In the genomic region with DNA sequence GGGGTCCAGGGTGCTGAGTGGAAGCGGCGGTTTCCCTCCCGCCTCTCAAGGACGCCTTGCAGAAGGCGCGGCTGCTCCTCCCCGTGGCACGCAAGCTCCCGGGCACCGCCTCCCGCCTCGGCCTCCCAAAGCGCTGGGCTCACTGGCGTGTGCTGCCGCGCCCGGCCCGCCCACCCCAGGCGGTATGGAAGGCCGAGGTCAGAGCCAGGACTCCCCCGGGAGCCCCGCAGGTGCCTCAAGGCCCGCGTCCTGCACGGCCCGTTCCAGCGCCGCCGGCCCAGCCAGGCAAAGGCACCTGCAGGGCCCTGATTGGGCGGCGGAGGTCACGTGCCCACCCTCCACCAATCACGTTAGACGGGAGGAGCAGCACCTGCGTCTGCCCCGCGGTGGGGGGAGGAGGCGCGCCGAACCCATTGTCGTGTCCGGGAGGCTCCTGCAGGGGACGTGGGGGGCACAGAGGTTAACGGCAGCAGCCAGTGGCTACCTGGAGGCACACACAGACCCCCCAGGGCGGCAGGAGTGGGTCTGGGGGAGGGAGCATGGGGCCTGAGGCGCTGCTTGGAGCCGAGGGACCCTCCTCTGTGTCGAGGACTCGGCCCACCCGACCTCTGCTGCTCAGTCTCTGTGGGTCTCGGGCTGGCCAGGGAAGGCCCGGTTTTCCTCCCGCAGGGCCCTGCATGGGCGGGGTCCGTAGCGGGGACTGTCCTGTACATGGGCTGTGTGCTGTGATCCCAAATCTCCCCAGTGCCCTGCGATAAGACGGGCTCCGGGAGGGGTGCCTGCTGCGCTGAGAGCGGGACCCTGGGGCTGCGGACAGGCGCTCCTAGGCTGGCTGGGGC, we compare ENCODE assay signal across 8 cellular contexts. TPM values are rescaled to one million over a fixed set of nuclear protein-coding genes. Genes with fewer than 3 reads are reported as not detected.
A peak's percentile ranks its signal among the peaks of the same experiment; 100 is the strongest.
DNase-seq lines count a peak whose midpoint lies in the region; ATAC-seq and TF ChIP-seq lines count a peak whose summit lies in the region.

No MANE protein-coding gene starts in this region.

- peak; percentile 73 for ATAC-seq in GM21619 (IDR thresholded peaks at IDR 0.05; ENCODE audit: unreplicated experiment)
- ATAC-seq in naive thymus-derived CD4-positive, alpha-beta T cell: peak; percentile 97
- ATAC-seq in stimulated activated memory B cell treated with anti-CD40 and anti-IgM and Interleukin-4, amounts not matched to agents 10 μg/mL and 1 μg/mL and 100 μg/mL, for 72 hours: peak; percentile 92

- H2AFZ ChIP-seq in PC-9 (peak overlapping the region; percentile 94), fibroblast of lung (ENCODE audit: low read length) (peak overlapping the region; percentile 70)

- H3K4me2 ChIP-seq in PC-9: peak overlapping the region; percentile 99
- H3K4me2 ChIP-seq in fibroblast of lung (ENCODE audit: extremely low read depth, insufficient read depth, low read length): peak overlapping the region; percentile 89

- peaks cover 20% of the 10 kb centered on the region for H3K4me1 ChIP-seq in PC-9 (replicated peaks; ENCODE audit: insufficient read depth)
- H3K4me1 ChIP-seq in fibroblast of lung (ENCODE audit: control insufficient read depth, extremely low read depth, insufficient read depth, low read length): no peaks in the 10 kb centered on the region
- peaks cover 4 to 13% of the 10 kb centered on the region in 2 donors for H3K4me1 ChIP-seq in naive thymus-derived CD4-positive, alpha-beta T cell (ENCODE audit: control insufficient read depth in 2 of 2, insufficient read depth in 2 of 2, low read length in 2 of 2)

- no peaks in the 10 kb centered on the region for H3K36me3 ChIP-seq in PC-9 (ENCODE audit: low read depth)
- no peaks in the 10 kb centered on the region for H3K36me3 ChIP-seq in fibroblast of lung (ENCODE audit: control insufficient read depth, insufficient read depth, low read length)
- no peaks in the 10 kb centered on the region for H3K36me3 ChIP-seq in naive thymus-derived CD4-positive, alpha-beta T cell (ENCODE audit: control insufficient read depth in 2 of 3, insufficient read depth in 3 of 3, low read length in 3 of 3)

- H3K27me3 Mint-ChIP-seq in naive thymus-derived CD4-positive, alpha-beta T cell: no peaks in the 10 kb centered on the region
- H3K27me3 Mint-ChIP-seq in stimulated activated memory B cell treated with anti-CD40 and anti-IgM and Interleukin-4, amounts not matched to agents 10 μg/mL and 1 μg/mL and 100 μg/mL, for 72 hours: peaks cover 9% of the 10 kb centered on the region

- TSS peak; percentile 95 for BruUV-seq in PC-9 (replicated peaks; lab: Mats Ljungman, UMichigan)

- no peaks in the 10 kb centered on the region for H3K9me3 ChIP-seq in PC-9 (ENCODE audit: insufficient read depth, low read depth)
- no peaks in the 10 kb centered on the region for H3K9me3 ChIP-seq in fibroblast of lung (ENCODE audit: control insufficient read depth, insufficient read depth, low read depth, low read length)
- no peaks in the 10 kb centered on the region for H3K9me3 ChIP-seq in naive thymus-derived CD4-positive, alpha-beta T cell (ENCODE audit: control insufficient read depth in 2 of 3, low read length in 3 of 3)

- peak overlapping the region; percentile 74 to 93 (median 86) for H3K4me3 Mint-ChIP-seq in naive thymus-derived CD4-positive, alpha-beta T cell
- peak overlapping the region; percentile 85 for H3K4me3 Mint-ChIP-seq in stimulated activated memory B cell treated with anti-CD40 and anti-IgM and Interleukin-4, amounts not matched to agents 10 μg/mL and 1 μg/mL and 100 μg/mL, for 72 hours

- peaks cover 21% of the 10 kb centered on the region; the same call in 1 of the 2 replicates for H3F3A ChIP-seq in PC-9 (ENCODE audit: insufficient read depth, low read depth)

- H3K27ac Mint-ChIP-seq in naive thymus-derived CD4-positive, alpha-beta T cell: peak overlapping the region; percentile 66 to 91 (median 86)
- peak overlapping the region; percentile 90 for H3K27ac Mint-ChIP-seq in stimulated activated memory B cell treated with anti-CD40 and anti-IgM and Interleukin-4, amounts not matched to agents 10 μg/mL and 1 μg/mL and 100 μg/mL, for 72 hours

- CTCF ChIA-PET in PC-9 (lab: Charles Lee): interaction anchor here (0.7 kb wide), 1 partner anchor 28 kb away, joined by 5 read pairs; no protein-coding TSS in a partner anchor
- CTCF ChIA-PET in naive thymus-derived CD4-positive, alpha-beta T cell (lab: Charles Lee): no interaction called here

- no peaks in the 10 kb centered on the region for H3K9me2 ChIP-seq in PC-9 (ENCODE audit: insufficient read depth)

- peak overlapping the region; percentile 40 for H3K9ac ChIP-seq in fibroblast of lung (ENCODE audit: insufficient read depth, low read length)

- no peaks in the 10 kb centered on the region for H4K20me1 ChIP-seq in PC-9 (ENCODE audit: insufficient read depth)
- no peaks in the 10 kb centered on the region for H4K20me1 ChIP-seq in fibroblast of lung (ENCODE audit: control insufficient read depth, extremely low read depth, insufficient read depth, low read length)

- no peak; the same call in 1 of the 2 replicates for TF ChIP-seq CTCF in PC-9 (conservative IDR thresholded peaks at IDR 0.05)
- TF ChIP-seq CTCF in fibroblast of lung (conservative IDR thresholded peaks at IDR 0.05 in 1 of 2, IDR thresholded peaks at IDR 0.05 in 1 of 2; ENCODE audit: low read depth in 1 of 2, low read length in 2 of 2): no peak

- H3K9me3 Mint-ChIP-seq in naive thymus-derived CD4-positive, alpha-beta T cell: no peaks in the 10 kb centered on the region
- no peaks in the 10 kb centered on the region for H3K9me3 Mint-ChIP-seq in stimulated activated memory B cell treated with anti-CD40 and anti-IgM and Interleukin-4, amounts not matched to agents 10 μg/mL and 1 μg/mL and 100 μg/mL, for 72 hours

- H3K27me3 ChIP-seq in PC-9 (ENCODE audit: insufficient read depth, low read depth) (no peaks in the 10 kb centered on the region), fibroblast of lung (ENCODE audit: control insufficient read depth, insufficient read depth, low read length) (no peaks in the 10 kb centered on the region)
- H3K27me3 ChIP-seq in naive thymus-derived CD4-positive, alpha-beta T cell (ENCODE audit: control insufficient read depth in 2 of 2, insufficient read depth in 2 of 2, low read length in 2 of 2): no peaks in the 10 kb centered on the region

- H3K79me2 ChIP-seq in PC-9 (ENCODE audit: low read depth) (no peaks in the 10 kb centered on the region), fibroblast of lung (ENCODE audit: control insufficient read depth, insufficient read depth, low read length) (no peaks in the 10 kb centered on the region)

- peak overlapping the region; percentile 68 for H3K27ac ChIP-seq in PC-9
- H3K27ac ChIP-seq in fibroblast of lung (ENCODE audit: insufficient read depth, low read length): no peak overlapping the region
- H3K27ac ChIP-seq in naive thymus-derived CD4-positive, alpha-beta T cell (ENCODE audit: low read depth, low read length): peak overlapping the region; percentile 81

- H3K4me3 ChIP-seq in Jurkat, Clone E6-1 (ENCODE audit: low read length): peak overlapping the region; percentile 69
- H3K4me3 ChIP-seq in PC-9: peak overlapping the region; percentile 77
- peak overlapping the region; percentile 47 to 61 (median 48) for H3K4me3 ChIP-seq in fibroblast of lung (replicated peaks in 1 of 4; ENCODE audit: control extremely low read depth in 1 of 4, insufficient read depth in 1 of 4, low read depth in 3 of 4, low read length in 4 of 4)
- H3K4me3 ChIP-seq in naive thymus-derived CD4-positive, alpha-beta T cell (ENCODE audit: low read length): peak overlapping the region; percentile 68

- intact Hi-C loops in PC-9 (cut with micrococcal nuclease; ENCODE audit: unreplicated experiment): loop anchor here (1.0 to 2.0 kb wide), 2 partner anchors 46 to 159 kb away; a partner anchor contains a TSS
- intact Hi-C loops in naive thymus-derived CD4-positive, alpha-beta T cell (cut with micrococcal nuclease): loop anchor here (1.0 to 10.0 kb wide), 6 partner anchors 28 to 275 kb away; a partner anchor contains a TSS

- DNase-seq in DMS53 treated with DMSO at 0.1 percent for 48 hours (lab: John Stamatoyannopoulos, UW; ENCODE audit: unreplicated experiment) (peak; percentile 90), PC-9 (peak; percentile 86 to 99), activated T-helper 1 cell treated with Interleukin-2 at 50 U/mL for 16 hours (ENCODE audit: low read depth) (peak; percentile 92), fibroblast of lung (ENCODE audit: low read depth in 2 of 2) (peak; percentile 72 to 73)
- DNase-seq in Jurkat, Clone E6-1 (ENCODE audit: low read depth, low spot score): peak; percentile 91
- peak; percentile 89 to 97 (median 95) for DNase-seq in naive thymus-derived CD4-positive, alpha-beta T cell

- POLR2A ChIA-PET in PC-9 (lab: Charles Lee; ENCODE audit: unreplicated experiment): interaction anchor here (0.5 to 0.6 kb wide), 2 partner anchors 42 to 137 kb away, joined by 3 to 6 read pairs; a partner anchor contains a TSS
- POLR2A ChIA-PET in naive thymus-derived CD4-positive, alpha-beta T cell (lab: Charles Lee): interaction anchor here (0.7 to 1.7 kb wide), 2 partner anchors 10 to 78 kb away, joined by 4 read pairs; no protein-coding TSS in a partner anchor

- no peaks in the 10 kb centered on the region for H3K36me3 Mint-ChIP-seq in naive thymus-derived CD4-positive, alpha-beta T cell
- no peaks in the 10 kb centered on the region for H3K36me3 Mint-ChIP-seq in stimulated activated memory B cell treated with anti-CD40 and anti-IgM and Interleukin-4, amounts not matched to agents 10 μg/mL and 1 μg/mL and 100 μg/mL, for 72 hours

- H3K4me1 Mint-ChIP-seq in naive thymus-derived CD4-positive, alpha-beta T cell: peaks cover 0 to 13% (median 0%) of the 10 kb centered on the region in 7 donors
- H3K4me1 Mint-ChIP-seq in stimulated activated memory B cell treated with anti-CD40 and anti-IgM and Interleukin-4, amounts not matched to agents 10 μg/mL and 1 μg/mL and 100 μg/mL, for 72 hours: peaks cover 21% of the 10 kb centered on the region

RNA-seq across cellular contexts. Expression of a gene that starts 2.0 kb away (rescaled TPM):
- polyA plus RNA-seq in Jurkat, Clone E6-1 (2012; ENCODE audit: insufficient read depth, insufficient read length): not detected
- total RNA-seq in PC-9 (2021): 9.3 and 14.2 TPM in 2 replicates
- 0.17 TPM in 1 of 2 replicates, not detected in the other for total RNA-seq in fibroblast of lung
- 0.02 TPM in 1 of 2 replicates, not detected in the other for polyA plus RNA-seq in fibroblast of lung
- polyA plus RNA-seq in fibroblast of lung (2012): not detected in 2 replicates
- not detected in 2 replicates for polyA minus RNA-seq in fibroblast of lung (ENCODE audit: low replicate concordance)
- 1 to 10 TPM in 4 of 5 experiments, under 1 TPM in 1; 0.89 to 4.9 (median 2.6) TPM for total RNA-seq in naive thymus-derived CD4-positive, alpha-beta T cell
- not detected for polyA plus RNA-seq in naive thymus-derived CD4-positive, alpha-beta T cell

RNA-seq across cellular contexts. Expression of a gene that starts 5.0 kb away (rescaled TPM):
- 3.2 TPM for polyA plus RNA-seq in Jurkat, Clone E6-1 (2012; ENCODE audit: insufficient read depth, insufficient read length)
- total RNA-seq in PC-9 (2021): 2.3 and 4.4 TPM in 2 replicates
- total RNA-seq in fibroblast of lung: 1.2 TPM in 1 of 2 replicates, not detected in the other
- polyA plus RNA-seq in fibroblast of lung: 0.40 TPM in 1 of 2 replicates, not detected in the other
- 0.31 TPM in 1 of 2 replicates, not detected in the other for polyA plus RNA-seq in fibroblast of lung (2012)
- polyA minus RNA-seq in fibroblast of lung (ENCODE audit: low replicate concordance): not detected in 2 replicates
- total RNA-seq in naive thymus-derived CD4-positive, alpha-beta T cell: 1 to 10 TPM in 3 of 5 experiments, under 1 TPM in 2; 0.77 to 3.6 (median 1.4) TPM
- polyA plus RNA-seq in naive thymus-derived CD4-positive, alpha-beta T cell: not detected

RNA-seq across cellular contexts. Expression of a gene that starts 5.5 kb away (rescaled TPM):
- polyA plus RNA-seq in Jurkat, Clone E6-1 (2012; ENCODE audit: insufficient read depth, insufficient read length): 74.0 TPM
- total RNA-seq in PC-9 (2021): 101 and 125 TPM in 2 replicates
- 136 and 166 TPM in 2 replicates for total RNA-seq in fibroblast of lung
- polyA plus RNA-seq in fibroblast of lung: 31.3 and 39.9 TPM in 2 replicates
- polyA plus RNA-seq in fibroblast of lung (2012): 56.6 and 83.9 TPM in 2 replicates
- polyA minus RNA-seq in fibroblast of lung (ENCODE audit: low replicate concordance): 75.4 and 113 TPM in 2 replicates
- total RNA-seq in naive thymus-derived CD4-positive, alpha-beta T cell: 100 to 1,000 TPM in 1 of 5 experiments, 10 to 100 TPM in 4; 54.3 to 105 (median 94.5) TPM
- polyA plus RNA-seq in naive thymus-derived CD4-positive, alpha-beta T cell: 100 to 1,000 TPM in 1 of 2 donors, 10 to 100 TPM in 1; 59.1 to 113 TPM

RNA-seq across cellular contexts. Expression of a gene that starts 27.3 kb away (rescaled TPM):
- polyA plus RNA-seq in Jurkat, Clone E6-1 (2012; ENCODE audit: insufficient read depth, insufficient read length): not detected
- total RNA-seq in PC-9 (2021) (1.7 and 2.0 TPM in 2 replicates), fibroblast of lung (89.9 and 90.3 TPM in 2 replicates)
- polyA plus RNA-seq in fibroblast of lung: 2.0 and 4.9 TPM in 2 replicates
- 9.8 and 13.0 TPM in 2 replicates for polyA plus RNA-seq in fibroblast of lung (2012)
- 0.52 and 1.5 TPM in 2 replicates for polyA minus RNA-seq in fibroblast of lung (ENCODE audit: low replicate concordance)
- 10 to 100 TPM in 1 of 5 experiments, 1 to 10 TPM in 3, under 1 TPM in 1; 0.97 to 68.7 (median 4.3) TPM for total RNA-seq in naive thymus-derived CD4-positive, alpha-beta T cell
- polyA plus RNA-seq in naive thymus-derived CD4-positive, alpha-beta T cell: not detected

RNA-seq across cellular contexts. Expression of a gene that starts 32.8 kb away (rescaled TPM):
- not detected for polyA plus RNA-seq in Jurkat, Clone E6-1 (2012; ENCODE audit: insufficient read depth, insufficient read length)
- total RNA-seq in PC-9 (2021): 0.41 and 0.43 TPM in 2 replicates
- 3.3 and 6.3 TPM in 2 replicates for total RNA-seq in fibroblast of lung
- polyA plus RNA-seq in fibroblast of lung: 0.75 and 1.4 TPM in 2 replicates
- polyA plus RNA-seq in fibroblast of lung (2012): 0.28 and 0.51 TPM in 2 replicates
- polyA minus RNA-seq in fibroblast of lung (ENCODE audit: low replicate concordance): 3.3 TPM in 1 of 2 replicates, not detected in the other
- total RNA-seq in naive thymus-derived CD4-positive, alpha-beta T cell: 1 to 10 TPM in 1 of 5 experiments, under 1 TPM in 2, not detected in 2; 0.12 to 1.9 (median 0.13) TPM
- polyA plus RNA-seq in naive thymus-derived CD4-positive, alpha-beta T cell: not detected
